ENCODE assay signal across 27 cellular contexts in genomic region chr4:85508654-85509053, GRCh38. TPM values are rescaled to one million over a fixed set of nuclear protein-coding genes. Genes with fewer than 3 reads are reported as not detected.
"Had no signal": no experiment of that assay in that cellular context is flagged by ENCODE, and none has a peak within 500 bp of the region (broad histone marks: within the 10 kb centered on the region; RNA-seq: fewer than 3 reads in every experiment).

No MANE protein-coding gene starts in this region.

- H3K4me1 ChIP-seq: breast epithelium, lower lobe of right lung, pancreas, upper lobe of left lung had no signal

- H3K4me1 Mint-ChIP-seq: activated CD4-positive, alpha-beta T cell treated with anti-CD3 and anti-CD28 coated beads, Interleukin-2, amount 10 ng/mL, durations not matched to agents 7 days and 5 days; activated naive CD8-positive, alpha-beta T cell treated with anti-CD3 and anti-CD28 coated beads, Interleukin-2, amount 10 ng/mL, durations not matched to agents 7 days and 5 days; nephron progenitor cell; T-cell had no signal

- H3K36me3 ChIP-seq: breast epithelium, heart left ventricle, lower lobe of right lung, pancreas, right lobe of liver, stomach, suprapubic skin, upper lobe of left lung, WERI-Rb-1 had no signal

- H3K9me3 Mint-ChIP-seq: activated CD4-positive, alpha-beta T cell treated with anti-CD3 and anti-CD28 coated beads, Interleukin-2, amount 10 ng/mL, durations not matched to agents 7 days and 5 days; activated T-cell treated with anti-CD3 and anti-CD28 coated beads, Interleukin-2, amount 50 U/mL, for 24 hours had no signal

- H3K4me3 ChIP-seq: breast epithelium, coronary artery, heart left ventricle, lower lobe of right lung, pancreas, right lobe of liver, skin epidermis, stomach, suprapubic skin, upper lobe of left lung had no signal

- H3K4me3 Mint-ChIP-seq: activated CD4-positive, alpha-beta T cell treated with anti-CD3 and anti-CD28 coated beads, Interleukin-2, amount 10 ng/mL, durations not matched to agents 7 days and 5 days; activated CD8-positive, alpha-beta T cell treated with anti-CD3 and anti-CD28 coated beads, Interleukin-2, amount 10 ng/mL, durations not matched to agents 7 days and 5 days; activated naive CD8-positive, alpha-beta T cell treated with anti-CD3 and anti-CD28 coated beads, Interleukin-2, amount 10 ng/mL, durations not matched to agents 7 days and 5 days; activated T-cell treated with anti-CD3 and anti-CD28 coated beads, Interleukin-2, amount 50 U/mL, for 24 hours; nephron progenitor cell; stimulated activated memory B cell treated with anti-CD40 and anti-IgM and Interleukin-4, amounts not matched to agents 10 μg/mL and 1 μg/mL and 100 μg/mL, for 72 hours; T-cell had no signal

- H3K27ac Mint-ChIP-seq: activated CD4-positive, alpha-beta T cell treated with anti-CD3 and anti-CD28 coated beads, Interleukin-2, amount 10 ng/mL, durations not matched to agents 7 days and 5 days; activated CD8-positive, alpha-beta T cell treated with anti-CD3 and anti-CD28 coated beads, Interleukin-2, amount 10 ng/mL, durations not matched to agents 7 days and 5 days; activated naive CD8-positive, alpha-beta T cell treated with anti-CD3 and anti-CD28 coated beads, Interleukin-2, amount 10 ng/mL, durations not matched to agents 7 days and 5 days; activated T-cell treated with anti-CD3 and anti-CD28 coated beads, Interleukin-2, amount 50 U/mL, for 24 hours; activated T-helper 2 cell treated with anti-CD3 and anti-CD28 coated beads, Interferon-gamma antibody, Interleukin-2, Interleukin-4, amounts not matched to agents 10 μg/mL and 5 μg/mL and 100 μg/mL, durations not matched to agents 14 hours and 24 hours and 36 hours; nephron progenitor cell; stimulated activated memory B cell treated with anti-CD40 and anti-IgM and Interleukin-4, amounts not matched to agents 10 μg/mL and 1 μg/mL and 100 μg/mL, for 72 hours; T-cell had no signal

- H3K9me3 ChIP-seq: breast epithelium, lower lobe of right lung, pancreas, right lobe of liver, stomach, suprapubic skin had no signal

- H3K27me3 Mint-ChIP-seq: activated CD4-positive, alpha-beta T cell treated with anti-CD3 and anti-CD28 coated beads, Interleukin-2, amount 10 ng/mL, durations not matched to agents 7 days and 5 days; activated T-cell treated with anti-CD3 and anti-CD28 coated beads, Interleukin-2, amount 50 U/mL, for 24 hours; stimulated activated memory B cell treated with anti-CD40 and anti-IgM and Interleukin-4, amounts not matched to agents 10 μg/mL and 1 μg/mL and 100 μg/mL, for 72 hours; T-cell had no signal

- ATAC-seq: activated CD8-positive, alpha-beta T cell treated with anti-CD3 and anti-CD28 coated beads, Interleukin-2, amount 10 ng/mL, durations not matched to agents 7 days and 5 days; heart left ventricle; left lobe of liver; lower lobe of right lung; pancreas; right lobe of liver; stimulated activated memory B cell treated with anti-CD40 and anti-IgM and Interleukin-4, amounts not matched to agents 10 μg/mL and 1 μg/mL and 100 μg/mL, for 72 hours; T-cell had no signal

- DNase-seq: activated CD4-positive, alpha-beta T cell treated with anti-CD3 and anti-CD28 coated beads, Interleukin-2, amount 10 ng/mL, durations not matched to agents 7 days and 5 days; activated CD4-positive, CD25-positive, alpha-beta regulatory T cell treated with anti-CD3 and anti-CD28 coated beads, Interleukin-2, amount 50 U/mL, for 72 hours; activated CD8-positive, alpha-beta T cell treated with anti-CD3 and anti-CD28 coated beads, Interleukin-2, amount 10 ng/mL, durations not matched to agents 7 days and 5 days; activated naive CD4-positive, alpha-beta T cell; activated naive CD8-positive, alpha-beta T cell treated with anti-CD3 and anti-CD28 coated beads, Interleukin-2, amount 10 ng/mL, durations not matched to agents 7 days and 5 days; activated T-cell treated with anti-CD3 and anti-CD28 coated beads, Interleukin-2, amount 50 U/mL, for 24 hours; amniotic stem cell; cerebellar nuclear complex; heart left ventricle; kidney; lower lobe of right lung; midbrain; nephron progenitor cell; pancreas; right lobe of liver; stimulated activated CD4-positive, alpha-beta T cell treated with anti-CD3 and anti-CD28 coated beads, Interleukin-15, amount 100 ng/mL, for 24 hours; stomach; T-cell; upper lobe of left lung; WERI-Rb-1 had no signal

- H3K36me3 Mint-ChIP-seq: activated naive CD8-positive, alpha-beta T cell treated with anti-CD3 and anti-CD28 coated beads, Interleukin-2, amount 10 ng/mL, durations not matched to agents 7 days and 5 days; T-cell had no signal

- H3K27me3 ChIP-seq: breast epithelium, heart left ventricle, pancreas, right lobe of liver, stomach, suprapubic skin, upper lobe of left lung had no signal

RNA-seq across cellular contexts. Expression of gene ARHGAP24, which starts 33.7 kb away (rescaled TPM):
- total RNA-seq: activated CD4-positive, alpha-beta T cell treated with anti-CD3 and anti-CD28 coated beads, Interleukin-2, amount 10 ng/mL, durations not matched to agents 7 days and 5 days; activated CD8-positive, alpha-beta T cell treated with anti-CD3 and anti-CD28 coated beads, Interleukin-2, amount 10 ng/mL, durations not matched to agents 7 days and 5 days; activated T-helper 2 cell treated with anti-CD3 and anti-CD28 coated beads, Interferon-gamma antibody, Interleukin-2, Interleukin-4, amounts not matched to agents 10 μg/mL and 5 μg/mL and 100 μg/mL, durations not matched to agents 14 hours and 24 hours and 36 hours had no signal
